Comparison of ENCODE assay signal across 28 cellular contexts in genomic region chr4:115675721-115676120, GRCh38.
DNase-seq lines count a peak whose midpoint lies in the region; TF ChIP-seq lines count a peak whose summit lies in the region.
"Had no signal": no experiment of that assay in that cellular context is flagged by ENCODE, and none has a peak within 500 bp of the region (broad histone marks: within the 10 kb centered on the region; RNA-seq: fewer than 3 reads in every experiment).

No MANE protein-coding gene starts in this region.

- H3K4me3 Mint-ChIP-seq in mesothelial cell of epicardium, result no peak overlapping the region
- H3K4me3 Mint-ChIP-seq in activated naive CD4-positive, alpha-beta T cell treated with anti-CD3 and anti-CD28 coated beads, Interleukin-2, amount 10 ng/mL, durations not matched to agents 7 days and 5 days, result no peak overlapping the region
- H3K4me3 Mint-ChIP-seq: activated CD4-positive, alpha-beta memory T cell treated with anti-CD3 and anti-CD28 coated beads for 36 hours had no signal

- no peak overlapping the region for H3K27ac ChIP-seq in thyroid gland
- H3K27ac ChIP-seq: neutrophil, spleen, thoracic aorta had no signal

- no peak for TF ChIP-seq CTCF in mesothelial cell of epicardium (IDR thresholded peaks at IDR 0.05; ENCODE audit: unreplicated experiment)
- no peak for TF ChIP-seq CTCF in thyroid gland (IDR thresholded peaks at IDR 0.05)

- H3K27ac Mint-ChIP-seq in mesothelial cell of epicardium, result peak overlapping the region; percentile 10
- no peak overlapping the region for H3K27ac Mint-ChIP-seq in activated naive CD4-positive, alpha-beta T cell treated with anti-CD3 and anti-CD28 coated beads, Interleukin-2, amount 10 ng/mL, durations not matched to agents 7 days and 5 days
- H3K27ac Mint-ChIP-seq: activated CD4-positive, alpha-beta memory T cell treated with anti-CD3 and anti-CD28 coated beads for 36 hours had no signal

- H3K4me3 ChIP-seq in thyroid gland (replicated peaks in 1 of 3), result no peak overlapping the region
- H3K4me3 ChIP-seq: spleen, thoracic aorta had no signal

- H3K4me1 Mint-ChIP-seq in mesothelial cell of epicardium, result peaks cover 18% of the 10 kb centered on the region
- H3K4me1 Mint-ChIP-seq in activated naive CD4-positive, alpha-beta T cell treated with anti-CD3 and anti-CD28 coated beads, Interleukin-2, amount 10 ng/mL, durations not matched to agents 7 days and 5 days, result no peaks in the 10 kb centered on the region

- H3K27me3 ChIP-seq in thyroid gland, result no peaks in the 10 kb centered on the region
- H3K27me3 ChIP-seq: BE2C, neutrophil, spleen had no signal

- intact Hi-C loops in thyroid gland (cut with DNase I), result no loop called here

- H3K27me3 Mint-ChIP-seq in mesothelial cell of epicardium (ENCODE audit: low read depth), result no peaks in the 10 kb centered on the region
- H3K27me3 Mint-ChIP-seq in activated naive CD4-positive, alpha-beta T cell treated with anti-CD3 and anti-CD28 coated beads, Interleukin-2, amount 10 ng/mL, durations not matched to agents 7 days and 5 days, result no peaks in the 10 kb centered on the region
- H3K27me3 Mint-ChIP-seq: activated CD4-positive, alpha-beta memory T cell treated with anti-CD3 and anti-CD28 coated beads for 36 hours had no signal

- H3K9me3 ChIP-seq in thyroid gland, result no peaks in the 10 kb centered on the region
- H3K9me3 ChIP-seq: BE2C, neutrophil, thoracic aorta had no signal

- H3K9me3 Mint-ChIP-seq in mesothelial cell of epicardium, result peaks cover 20% of the 10 kb centered on the region
- peaks cover 5% of the 10 kb centered on the region for H3K9me3 Mint-ChIP-seq in activated naive CD4-positive, alpha-beta T cell treated with anti-CD3 and anti-CD28 coated beads, Interleukin-2, amount 10 ng/mL, durations not matched to agents 7 days and 5 days

- no peak for TF ChIP-seq POLR2A in thyroid gland (IDR thresholded peaks at IDR 0.05)

- CTCF ChIA-PET in activated naive CD4-positive, alpha-beta T cell treated with anti-CD3 and anti-CD28 coated beads, Interleukin-2, amount 10 ng/mL, durations not matched to agents 7 days and 5 days (lab: Charles Lee), result no interaction called here

- DNase-seq in NOMO-1 treated with DMSO at 0.1 percent for 48 hours (lab: John Stamatoyannopoulos, UW; ENCODE audit: unreplicated experiment), result peak; percentile 12
- no peak for DNase-seq in NOMO-1 treated with dmso at 0.1 percent for 144 hours (lab: John Stamatoyannopoulos, UW; ENCODE audit: unreplicated experiment)
- DNase-seq in astrocyte of the hippocampus (ENCODE audit: low read depth, low spot score), result peak; percentile 16
- no peak for DNase-seq in mesothelial cell of epicardium (ENCODE audit: low spot score in 2 of 2, unreplicated experiment in 2 of 2)
- no peak for DNase-seq in NCI-H446 (lab: John Stamatoyannopoulos, UW)
- no peak for DNase-seq in activated naive CD4-positive, alpha-beta T cell treated with anti-CD3 and anti-CD28 coated beads, Interleukin-2, amount 10 ng/mL, durations not matched to agents 7 days and 5 days
- no peak for DNase-seq in GDM1 (lab: John Stamatoyannopoulos, UW)
- DNase-seq in thyroid gland, result no peak
- DNase-seq: 8988T; activated CD4-positive, alpha-beta memory T cell treated with anti-CD3 and anti-CD28 coated beads for 36 hours; activated CD4-positive, CD25-positive, alpha-beta regulatory T cell; activated effector memory CD4-positive, alpha-beta T cell treated with Interleukin-2 at 50 U/mL for 16 hours; BE2C; caudate nucleus; COR-L47; dermis blood vessel endothelial cell; foreskin fibroblast; H7; hippocampal formation; MM.1S; NCI-H1436 treated with DMSO at 0.1 percent for 48 hours; NCI-H69; spleen; stimulated activated CD4-positive, alpha-beta T cell treated with anti-CD3 and anti-CD28 coated beads, Interleukin-4, amount 100 ng/mL, for 1 hour; stimulated activated naive CD4-positive, alpha-beta T cell treated with Interleukin-2 at 50 U/mL for 16 hours; T1000 had no signal

- H3K36me3 ChIP-seq in thyroid gland, result no peaks in the 10 kb centered on the region
- H3K36me3 ChIP-seq: BE2C, neutrophil, spleen, thoracic aorta had no signal

- H3K4me1 ChIP-seq in thyroid gland, result no peaks in the 10 kb centered on the region
- H3K4me1 ChIP-seq: BE2C, spleen had no signal

- peaks cover 7% of the 10 kb centered on the region for H3K36me3 Mint-ChIP-seq in mesothelial cell of epicardium
- no peaks in the 10 kb centered on the region for H3K36me3 Mint-ChIP-seq in activated naive CD4-positive, alpha-beta T cell treated with anti-CD3 and anti-CD28 coated beads, Interleukin-2, amount 10 ng/mL, durations not matched to agents 7 days and 5 days
- H3K36me3 Mint-ChIP-seq: activated CD4-positive, alpha-beta memory T cell treated with anti-CD3 and anti-CD28 coated beads for 36 hours had no signal

- 47 to 54% methylated on average over 1 of the region's 1 CpG for WGBS in thyroid gland, 2 donors

Comparison
In these comparisons a context has a peak if more than half of its experiments do, and no peak if none do; other contexts are left out.
1. DNase-seq: peak in NOMO-1 treated with DMSO at 0.1 percent for 48 hours (single experiment) and astrocyte of the hippocampus (single experiment); none in NOMO-1 treated with dmso at 0.1 percent for 144 hours (single experiment), mesothelial cell of epicardium (0 of 2), NCI-H446 (0 of 2), activated naive CD4-positive, alpha-beta T cell treated with anti-CD3 and anti-CD28 coated beads, Interleukin-2, amount 10 ng/mL, durations not matched to agents 7 days and 5 days (single experiment), GDM1 (single experiment) and thyroid gland (0 of 2).